In the genomic region with DNA sequence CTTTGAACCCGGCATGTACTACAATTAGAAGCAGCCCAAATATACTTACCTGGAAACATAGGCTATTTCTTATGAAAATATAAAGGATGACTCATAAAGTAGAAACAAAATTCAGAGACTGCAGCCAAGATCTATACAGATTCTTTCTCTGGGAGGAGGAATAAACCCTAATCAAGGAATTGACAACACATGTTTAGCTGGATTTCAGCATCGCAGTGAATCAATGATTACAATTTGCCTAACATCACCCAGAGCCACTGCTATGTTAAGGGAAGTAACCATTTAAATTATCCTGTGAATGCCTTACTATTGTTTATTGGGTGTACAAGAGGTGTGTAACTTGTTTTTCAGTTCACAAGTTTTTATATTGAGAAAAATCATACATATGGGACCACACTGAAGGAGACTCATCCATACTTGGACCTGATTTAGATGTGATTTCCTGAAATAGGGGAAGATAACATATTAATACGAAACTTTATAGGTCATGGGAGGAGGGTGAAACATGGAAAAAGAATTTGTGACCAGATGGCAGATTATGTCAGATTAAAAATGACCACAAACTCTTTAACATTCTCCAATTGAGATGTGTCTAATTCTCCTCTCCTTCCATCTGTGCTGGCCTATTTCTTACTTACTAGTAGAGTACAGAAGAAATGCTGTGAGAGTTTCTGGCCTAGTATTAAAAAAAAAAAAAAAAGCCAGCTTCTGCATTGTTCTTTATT, we compare ENCODE assay signal across 21 cellular contexts.
A peak's percentile ranks its signal among the peaks of the same experiment; 100 is the strongest.
DNase-seq lines count a peak whose midpoint lies in the region.
"Had no signal": no experiment of that assay in that cellular context is flagged by ENCODE, and none has a peak within 500 bp of the region (broad histone marks: within the 10 kb centered on the region; RNA-seq: fewer than 3 reads in every experiment).

No MANE protein-coding gene starts in this region.

- CTCF ChIA-PET in activated naive CD4-positive, alpha-beta T cell treated with anti-CD3 and anti-CD28 coated beads, Interleukin-2, amount 10 ng/mL, durations not matched to agents 7 days and 5 days (lab: Charles Lee) = no interaction called here

- H3K9me3 Mint-ChIP-seq in activated naive CD4-positive, alpha-beta T cell treated with anti-CD3 and anti-CD28 coated beads, Interleukin-2, amount 10 ng/mL, durations not matched to agents 7 days and 5 days = no peaks in the 10 kb centered on the region
- H3K9me3 Mint-ChIP-seq: activated naive CD8-positive, alpha-beta T cell treated with anti-CD3 and anti-CD28 coated beads, Interleukin-2, amount 10 ng/mL, durations not matched to agents 7 days and 5 days; activated T-helper 1 cell treated with anti-CD3 and anti-CD28 coated beads, Interleukin-12 subunit alpha, Interleukin-12 subunit beta, Interleukin-2, Interleukin-4 antibody, amounts not matched to agents 30 ng/mL and 10 ng/mL and 1 ng/mL, durations not matched to agents 14 hours and 24 hours and 36 hours had no signal

- no peaks in the 10 kb centered on the region for H3K27me3 Mint-ChIP-seq in activated naive CD4-positive, alpha-beta T cell treated with anti-CD3 and anti-CD28 coated beads, Interleukin-2, amount 10 ng/mL, durations not matched to agents 7 days and 5 days
- H3K27me3 Mint-ChIP-seq: activated naive CD8-positive, alpha-beta T cell treated with anti-CD3 and anti-CD28 coated beads, Interleukin-2, amount 10 ng/mL, durations not matched to agents 7 days and 5 days; CD4-positive, CD25-positive, alpha-beta regulatory T cell had no signal

- H3K36me3 Mint-ChIP-seq in activated naive CD4-positive, alpha-beta T cell treated with anti-CD3 and anti-CD28 coated beads, Interleukin-2, amount 10 ng/mL, durations not matched to agents 7 days and 5 days = no peaks in the 10 kb centered on the region
- H3K36me3 Mint-ChIP-seq: activated naive CD8-positive, alpha-beta T cell treated with anti-CD3 and anti-CD28 coated beads, Interleukin-2, amount 10 ng/mL, durations not matched to agents 7 days and 5 days; CD4-positive, CD25-positive, alpha-beta regulatory T cell had no signal

- no peak overlapping the region for H3K27ac Mint-ChIP-seq in activated naive CD4-positive, alpha-beta T cell treated with anti-CD3 and anti-CD28 coated beads, Interleukin-2, amount 10 ng/mL, durations not matched to agents 7 days and 5 days
- H3K27ac Mint-ChIP-seq: activated naive CD8-positive, alpha-beta T cell treated with anti-CD3 and anti-CD28 coated beads, Interleukin-2, amount 10 ng/mL, durations not matched to agents 7 days and 5 days; activated T-helper 1 cell treated with anti-CD3 and anti-CD28 coated beads, Interleukin-12 subunit alpha, Interleukin-12 subunit beta, Interleukin-2, Interleukin-4 antibody, amounts not matched to agents 30 ng/mL and 10 ng/mL and 1 ng/mL, durations not matched to agents 14 hours and 24 hours and 36 hours; CD4-positive, CD25-positive, alpha-beta regulatory T cell had no signal

- DNase-seq in A172 (ENCODE audit: low spot score) (peak; percentile 9), GM04504 (ENCODE audit: low read depth) (peak; percentile 3), SJCRH30 (peak in 1 of 2 experiments; percentile 53), fibroblast of gingiva (ENCODE audit: low read depth) (peak; percentile 56), NCI-H2107 (lab: John Stamatoyannopoulos, UW) (no peak), glomerular visceral epithelial cell (ENCODE audit: extremely low spot score) (no peak), kidney tubule cell (ENCODE audit: low spot score) (no peak)
- DNase-seq in activated naive CD4-positive, alpha-beta T cell treated with anti-CD3 and anti-CD28 coated beads, Interleukin-2, amount 10 ng/mL, durations not matched to agents 7 days and 5 days = no peak
- DNase-seq: activated naive CD8-positive, alpha-beta T cell treated with anti-CD3 and anti-CD28 coated beads, Interleukin-2, amount 10 ng/mL, durations not matched to agents 7 days and 5 days; CD4-positive, CD25-positive, alpha-beta regulatory T cell; dorsolateral prefrontal cortex; head of caudate nucleus; left lung; NCI-H1417; OCI-M1; SIG-M5; stimulated activated CD4-positive, alpha-beta T cell treated with anti-CD3 and anti-CD28 coated beads, Interleukin-12 subunit alpha, Interleukin-12 subunit beta, amount 100 ng/mL, for 4 hours; stimulated activated CD8-positive, alpha-beta memory T cell treated with anti-CD3 and anti-CD28 coated beads, Interleukin-4, amount 100 ng/mL, for 48 hours; T1000 had no signal

- peaks cover 20% of the 10 kb centered on the region for H3K4me1 ChIP-seq in SJCRH30
- H3K4me1 ChIP-seq: left lung had no signal

- H3K4me3 ChIP-seq in SJCRH30 = no peak overlapping the region
- H3K4me3 ChIP-seq: cardiac muscle cell, dorsolateral prefrontal cortex, left lung had no signal

- no peaks in the 10 kb centered on the region for H3K9me3 ChIP-seq in SJCRH30 (replicated peaks)
- H3K9me3 ChIP-seq: left lung had no signal

- no peak overlapping the region for H3K4me3 Mint-ChIP-seq in activated naive CD4-positive, alpha-beta T cell treated with anti-CD3 and anti-CD28 coated beads, Interleukin-2, amount 10 ng/mL, durations not matched to agents 7 days and 5 days
- H3K4me3 Mint-ChIP-seq: activated naive CD8-positive, alpha-beta T cell treated with anti-CD3 and anti-CD28 coated beads, Interleukin-2, amount 10 ng/mL, durations not matched to agents 7 days and 5 days; activated T-helper 1 cell treated with anti-CD3 and anti-CD28 coated beads, Interleukin-12 subunit alpha, Interleukin-12 subunit beta, Interleukin-2, Interleukin-4 antibody, amounts not matched to agents 30 ng/mL and 10 ng/mL and 1 ng/mL, durations not matched to agents 14 hours and 24 hours and 36 hours; CD4-positive, CD25-positive, alpha-beta regulatory T cell had no signal

- H3K27me3 ChIP-seq in SJCRH30 = no peaks in the 10 kb centered on the region
- H3K27me3 ChIP-seq: cardiac muscle cell, dorsolateral prefrontal cortex, left lung had no signal

- no peaks in the 10 kb centered on the region for H3K36me3 ChIP-seq in SJCRH30
- H3K36me3 ChIP-seq: cardiac muscle cell, left lung had no signal

- peak overlapping the region; percentile 28 for H3K27ac ChIP-seq in SJCRH30
- H3K27ac ChIP-seq: cardiac muscle cell, left lung had no signal

- no peaks in the 10 kb centered on the region for H3K4me1 Mint-ChIP-seq in activated naive CD4-positive, alpha-beta T cell treated with anti-CD3 and anti-CD28 coated beads, Interleukin-2, amount 10 ng/mL, durations not matched to agents 7 days and 5 days
- H3K4me1 Mint-ChIP-seq: activated naive CD8-positive, alpha-beta T cell treated with anti-CD3 and anti-CD28 coated beads, Interleukin-2, amount 10 ng/mL, durations not matched to agents 7 days and 5 days; CD4-positive, CD25-positive, alpha-beta regulatory T cell had no signal

Comparison
In these comparisons a context has a peak if more than half of its experiments do, and no peak if none do; other contexts are left out.
1. DNase-seq: peak in A172 (single experiment), GM04504 (single experiment) and fibroblast of gingiva (single experiment); none in NCI-H2107 (single experiment), glomerular visceral epithelial cell (single experiment), kidney tubule cell (single experiment) and activated naive CD4-positive, alpha-beta T cell treated with anti-CD3 and anti-CD28 coated beads, Interleukin-2, amount 10 ng/mL, durations not matched to agents 7 days and 5 days (single experiment).